In genomic region chr6:96153775-96154174, GRCh38 we compare ENCODE assay signal across 33 cellular contexts.
DNase-seq lines count a peak whose midpoint lies in the region; ATAC-seq and TF ChIP-seq lines count a peak whose summit lies in the region.
"Had no signal": no experiment of that assay in that cellular context is flagged by ENCODE, and none has a peak within 500 bp of the region (broad histone marks: within the 10 kb centered on the region; RNA-seq: fewer than 3 reads in every experiment).

No MANE protein-coding gene starts in this region.

- H3K36me3 Mint-ChIP-seq in activated T-helper 17 cell treated with anti-CD3 and anti-CD28 coated beads, Interleukin-2, amount 50 U/mL, for 72 hours (ENCODE audit: low read depth): no peaks in the 10 kb centered on the region
- H3K36me3 Mint-ChIP-seq: natural killer cell; stimulated activated naive B cell treated with anti-CD40 and anti-IgM and Interleukin-4, amounts not matched to agents 10 μg/mL and 1 μg/mL and 100 μg/mL, for 72 hours had no signal

- no peak for TF ChIP-seq CTCF in uterus (IDR thresholded peaks at IDR 0.05)
- TF ChIP-seq CTCF in foreskin fibroblast (IDR thresholded peaks at IDR 0.05; ENCODE audit: low read depth, low read length): no peak

- H3K4me1 ChIP-seq in uterus: no peaks in the 10 kb centered on the region
- H3K4me1 ChIP-seq: body of pancreas, gastroesophageal sphincter, psoas muscle, upper lobe of right lung had no signal

- peak; percentile 6 for DNase-seq in DMS 273 (lab: John Stamatoyannopoulos, UW; ENCODE audit: unreplicated experiment)
- no peak for DNase-seq in DMS 273 treated with DMSO at 0.1 percent for 48 hours (lab: John Stamatoyannopoulos, UW)
- DNase-seq in kidney tubule cell (ENCODE audit: low spot score): peak; percentile 11
- DNase-seq in NCI-H2029 (lab: John Stamatoyannopoulos, UW): no peak
- DNase-seq in uterus: no peak
- no peak for DNase-seq in foreskin fibroblast
- DNase-seq: activated CD4-positive, alpha-beta T cell treated with anti-CD3 and anti-CD28 coated beads, Interleukin-2, amount 50 U/mL, for 4 hours; activated naive CD4-positive, alpha-beta T cell; activated T-cell treated with anti-CD3 and anti-CD28 coated beads, Interleukin-2, amount 50 U/mL, for 72 hours; body of pancreas; CD4-positive, alpha-beta T cell; cerebellar nuclear complex; DMS153; hypothalamus; left cardiac atrium; mucosa of descending colon; natural killer cell; NCI-H1436; NCI-H510A treated with DMSO at 0.1 percent for 48 hours; NK-92 treated with Interleukin-12 subunit alpha and Interleukin-12 subunit beta, amount 100 ng/mL, for 24 hours; occipital lobe; PC-9; psoas muscle; stimulated activated naive B cell treated with anti-CD40 and anti-IgM and Interleukin-4, amounts not matched to agents 10 μg/mL and 1 μg/mL and 100 μg/mL, for 72 hours; T-helper 17 cell; upper lobe of right lung had no signal

- no peaks in the 10 kb centered on the region for H3K9me3 Mint-ChIP-seq in activated T-helper 17 cell treated with anti-CD3 and anti-CD28 coated beads, Interleukin-2, amount 50 U/mL, for 72 hours
- H3K9me3 Mint-ChIP-seq: activated T-cell treated with anti-CD3 and anti-CD28 coated beads, Interleukin-2, amount 50 U/mL, for 72 hours; CD4-positive, alpha-beta T cell; stimulated activated naive B cell treated with anti-CD40 and anti-IgM and Interleukin-4, amounts not matched to agents 10 μg/mL and 1 μg/mL and 100 μg/mL, for 72 hours had no signal

- peak; percentile 20; the same call in 1 of the 2 replicates for TF ChIP-seq RAD21 in Ishikawa (IDR thresholded peaks at IDR 0.05; ENCODE audit: low read depth)

- H3K36me3 ChIP-seq in uterus: no peaks in the 10 kb centered on the region
- H3K36me3 ChIP-seq: gastroesophageal sphincter, upper lobe of right lung had no signal

- intact Hi-C loops in uterus (cut with DNase I; ENCODE audit: low total_unique reads): no loop called here

- H3K27ac ChIP-seq in uterus: no peak overlapping the region
- H3K27ac ChIP-seq: 22Rv1, body of pancreas, gastroesophageal sphincter, KMS-11, PC-9, psoas muscle, SK-N-MC, upper lobe of right lung had no signal

- H3K4me3 ChIP-seq in uterus (no peak overlapping the region), foreskin fibroblast (ENCODE audit: low read depth in 1 of 2, low read length in 2 of 2) (no peak overlapping the region)
- H3K4me3 ChIP-seq: body of pancreas, gastroesophageal sphincter, mucosa of descending colon, PC-9, psoas muscle, SK-N-MC, upper lobe of right lung had no signal

- H3K9me3 ChIP-seq in uterus: no peaks in the 10 kb centered on the region
- H3K9me3 ChIP-seq: body of pancreas, gastroesophageal sphincter, mucosa of descending colon, psoas muscle, upper lobe of right lung had no signal

- no peaks in the 10 kb centered on the region for H3K4me1 Mint-ChIP-seq in activated T-helper 17 cell treated with anti-CD3 and anti-CD28 coated beads, Interleukin-2, amount 50 U/mL, for 72 hours
- H3K4me1 Mint-ChIP-seq: natural killer cell; stimulated activated naive B cell treated with anti-CD40 and anti-IgM and Interleukin-4, amounts not matched to agents 10 μg/mL and 1 μg/mL and 100 μg/mL, for 72 hours had no signal

- no peak for TF ChIP-seq POLR2A in uterus (IDR thresholded peaks at IDR 0.05)

- H3K27ac Mint-ChIP-seq in activated T-helper 17 cell treated with anti-CD3 and anti-CD28 coated beads, Interleukin-2, amount 50 U/mL, for 72 hours: no peak overlapping the region
- H3K27ac Mint-ChIP-seq: activated T-cell treated with anti-CD3 and anti-CD28 coated beads, Interleukin-2, amount 50 U/mL, for 72 hours; CD4-positive, alpha-beta T cell; natural killer cell; stimulated activated naive B cell treated with anti-CD40 and anti-IgM and Interleukin-4, amounts not matched to agents 10 μg/mL and 1 μg/mL and 100 μg/mL, for 72 hours; T-helper 17 cell had no signal

- no peak overlapping the region for H3K4me3 Mint-ChIP-seq in activated T-helper 17 cell treated with anti-CD3 and anti-CD28 coated beads, Interleukin-2, amount 50 U/mL, for 72 hours
- H3K4me3 Mint-ChIP-seq: activated T-cell treated with anti-CD3 and anti-CD28 coated beads, Interleukin-2, amount 50 U/mL, for 72 hours; CD4-positive, alpha-beta T cell; natural killer cell; stimulated activated naive B cell treated with anti-CD40 and anti-IgM and Interleukin-4, amounts not matched to agents 10 μg/mL and 1 μg/mL and 100 μg/mL, for 72 hours; T-helper 17 cell had no signal

- ATAC-seq in activated T-helper 17 cell treated with anti-CD3 and anti-CD28 coated beads, Interleukin-2, amount 50 U/mL, for 72 hours (replicated peaks): peak; percentile 29
- ATAC-seq: activated CD4-positive, CD25-positive, alpha-beta regulatory T cell treated with anti-CD3 and anti-CD28 coated beads, Interleukin-2, amount 50 U/mL, for 24 hours; body of pancreas; gastroesophageal sphincter; left cardiac atrium; mucosa of descending colon; natural killer cell; psoas muscle; stimulated activated naive B cell treated with anti-CD40 and anti-IgM and Interleukin-4, amounts not matched to agents 10 μg/mL and 1 μg/mL and 100 μg/mL, for 72 hours; T-helper 17 cell; upper lobe of right lung had no signal

- no peaks in the 10 kb centered on the region for H3K27me3 ChIP-seq in uterus
- H3K27me3 ChIP-seq: body of pancreas, gastroesophageal sphincter, upper lobe of right lung had no signal

- peaks cover 4% of the 10 kb centered on the region for H3K27me3 Mint-ChIP-seq in activated T-helper 17 cell treated with anti-CD3 and anti-CD28 coated beads, Interleukin-2, amount 50 U/mL, for 72 hours
- H3K27me3 Mint-ChIP-seq: CD4-positive, alpha-beta T cell; stimulated activated naive B cell treated with anti-CD40 and anti-IgM and Interleukin-4, amounts not matched to agents 10 μg/mL and 1 μg/mL and 100 μg/mL, for 72 hours had no signal

- no peak for TF ChIP-seq EP300 in Ishikawa (IDR thresholded peaks at IDR 0.05; ENCODE audit: borderline replicate concordance)

TF ChIP-seq in Ishikawa, 13 proteins besides CTCF, POLR2A, EP300 and RAD21:
- no peak for TF ChIP-seq USF1 (IDR thresholded peaks at IDR 0.05)
- TF ChIP-seq CREB1 (IDR thresholded peaks at IDR 0.05; ENCODE audit: low read depth): no peak
- TF ChIP-seq MAX (IDR thresholded peaks at IDR 0.05): no peak
- TF ChIP-seq TCF12 (IDR thresholded peaks at IDR 0.05; ENCODE audit: low read depth): no peak
- TF ChIP-seq EGR1 (IDR thresholded peaks at IDR 0.05): no peak
- TF ChIP-seq FOXM1 (IDR thresholded peaks at IDR 0.05; ENCODE audit: borderline replicate concordance, low read depth): no peak
- TF ChIP-seq NFIC (IDR thresholded peaks at IDR 0.05): no peak
- TF ChIP-seq TEAD4 (IDR thresholded peaks at IDR 0.05): no peak
- no peak for TF ChIP-seq ZBTB7A (IDR thresholded peaks at IDR 0.05; ENCODE audit: low read depth)
- no peak for TF ChIP-seq YY1 (IDR thresholded peaks at IDR 0.05; ENCODE audit: low read depth)
- TF ChIP-seq REST (IDR thresholded peaks at IDR 0.05; ENCODE audit: low read depth): no peak
- TF ChIP-seq CEBPB (IDR thresholded peaks at IDR 0.05): no peak
- no peak for TF ChIP-seq TAF1 (IDR thresholded peaks at IDR 0.05; ENCODE audit: low read depth)

Comparison
In these comparisons a context has a peak if more than half of its experiments do, and no peak if none do; other contexts are left out.
1. DNase-seq: peak in DMS 273 (single experiment) and kidney tubule cell (single experiment); none in DMS 273 treated with DMSO at 0.1 percent for 48 hours (single experiment), NCI-H2029 (single experiment), uterus (0 of 2) and foreskin fibroblast (0 of 2).